In genomic region chr9:83920469-83920941, GRCh38 we compare ENCODE assay signal across 8 cellular contexts. TPM values are rescaled to one million over a fixed set of nuclear protein-coding genes. Genes with fewer than 3 reads are reported as not detected.
DNase-seq lines count a peak whose midpoint lies in the region; ATAC-seq and TF ChIP-seq lines count a peak whose summit lies in the region.

No MANE protein-coding gene starts in this region.

- H3K9me3 Mint-ChIP-seq in memory B cell: no peaks in the 10 kb centered on the region

- H3K9ac ChIP-seq in DND-41 (ENCODE audit: low read depth, low read length) (peak overlapping the region; percentile 78), PC-3 (ENCODE audit: low read length) (peak overlapping the region; percentile 77)

- TF ChIP-seq POLR2A in thyroid gland (IDR thresholded peaks at IDR 0.05): no peak

- H3K27me3 ChIP-seq in DND-41 (ENCODE audit: insufficient read depth, low read length, poor library complexity) (no peaks in the 10 kb centered on the region), PC-3 (ENCODE audit: low read length) (no peaks in the 10 kb centered on the region), ectodermal cell (ENCODE audit: control insufficient read depth, insufficient read depth, low read length, poor library complexity, severe bottlenecking) (no peaks in the 10 kb centered on the region), thyroid gland (no peaks in the 10 kb centered on the region)

- TF ChIP-seq CTCF in DND-41 (IDR thresholded peaks at IDR 0.05; ENCODE audit: borderline replicate concordance, extremely low read depth, low read length, poor library complexity, severe bottlenecking) (peak; percentile 48), PC-3 (conservative IDR thresholded peaks at IDR 0.05; ENCODE audit: low read depth, low read length) (peak; percentile 64), thyroid gland (IDR thresholded peaks at IDR 0.05) (peak in 2 of 6 experiments; percentile 33 to 42)

- H3K9me3 ChIP-seq in DND-41 (ENCODE audit: insufficient read depth, low read length, severe bottlenecking): no peaks in the 10 kb centered on the region
- H3K9me3 ChIP-seq in PC-3 (ENCODE audit: low read length): no peaks in the 10 kb centered on the region
- no peaks in the 10 kb centered on the region for H3K9me3 ChIP-seq in ectodermal cell (ENCODE audit: control insufficient read depth, low read length)
- no peaks in the 10 kb centered on the region for H3K9me3 ChIP-seq in thyroid gland

- no peaks in the 10 kb centered on the region for H3K27me3 Mint-ChIP-seq in memory B cell

- DNase-seq in DND-41: no peak
- DNase-seq in PC-3: peak; percentile 53
- no peak for DNase-seq in memory B cell (ENCODE audit: low spot score in 2 of 2)
- peak; percentile 74 to 79 for DNase-seq in thyroid gland
- no peak for DNase-seq in OCI-M2 (lab: John Stamatoyannopoulos, UW; ENCODE audit: unreplicated experiment)

- CTCF ChIA-PET in PC-3 (lab: Charles Lee): interaction anchor here (0.6 to 1.0 kb wide), 2 partner anchors 8 to 25 kb away, joined by 3 read pairs; no protein-coding TSS in a partner anchor

- peak overlapping the region; percentile 82 for H3K4me2 ChIP-seq in DND-41 (ENCODE audit: insufficient read depth, low read length)
- H3K4me2 ChIP-seq in PC-3 (ENCODE audit: low read length): peak overlapping the region; percentile 78

- H3K36me3 Mint-ChIP-seq in memory B cell: no peaks in the 10 kb centered on the region

- intact Hi-C loops in PC-3 (cut with micrococcal nuclease): loop anchor here (2.0 to 5.0 kb wide), 2 partner anchors 14 to 342 kb away; no protein-coding TSS in a partner anchor
- intact Hi-C loops in thyroid gland (cut with DNase I): no loop called here

- peaks cover 7% of the 10 kb centered on the region; the same call in 1 of the 2 replicates for H3K79me2 ChIP-seq in DND-41 (ENCODE audit: insufficient read depth, low read length)
- H3K79me2 ChIP-seq in PC-3 (ENCODE audit: low read length): no peaks in the 10 kb centered on the region

- H3K4me3 ChIP-seq in DND-41 (ENCODE audit: low read depth in 1 of 2, low read length in 2 of 2): peak overlapping the region; percentile 63 to 68; a peak in 3 of 4 replicates
- peak overlapping the region; percentile 57 for H3K4me3 ChIP-seq in PC-3 (ENCODE audit: low read length)
- peak overlapping the region; percentile 59 for H3K4me3 ChIP-seq in ectodermal cell (ENCODE audit: insufficient read depth, low read depth, low read length)
- H3K4me3 ChIP-seq in thyroid gland (replicated peaks in 1 of 3): peak overlapping the region; percentile 5 to 94 (median 52)

- peak overlapping the region; percentile 97 for H3K27ac Mint-ChIP-seq in memory B cell

- POLR2A ChIA-PET in PC-3 (lab: Charles Lee; ENCODE audit: unreplicated experiment): interaction anchor here (0.6 kb wide), 1 partner anchor 14 kb away, joined by 4 read pairs; no protein-coding TSS in a partner anchor

- 1 to 4% methylated on average over 17 of the region's 17 CpGs for WGBS in ectodermal cell, 2 experiments
- WGBS in thyroid gland, 2 donors: 2 to 3% methylated on average over 14 to 17 of the region's 17 CpGs

- H3K36me3 ChIP-seq in DND-41 (ENCODE audit: insufficient read depth, low read length) (peaks cover 5% of the 10 kb centered on the region), PC-3 (ENCODE audit: low read depth, low read length) (no peaks in the 10 kb centered on the region), ectodermal cell (ENCODE audit: control insufficient read depth, insufficient read depth, low read length) (no peaks in the 10 kb centered on the region), thyroid gland (no peaks in the 10 kb centered on the region)

- H3F3A ChIP-seq in PC-3 (ENCODE audit: low read length, unreplicated experiment): no peaks in the 10 kb centered on the region

- TSS peak; percentile 64 for BruUV-seq in PC-3 (replicated peaks; lab: Mats Ljungman, UMichigan)

- H4K20me1 ChIP-seq in DND-41 (ENCODE audit: insufficient read depth, low read length) (no peaks in the 10 kb centered on the region), PC-3 (ENCODE audit: low read length) (no peaks in the 10 kb centered on the region)

- ATAC-seq in DND-41 (ENCODE audit: insufficient read depth, low read depth) (peak; percentile 39), GM19452 (IDR thresholded peaks at IDR 0.05; ENCODE audit: unreplicated experiment) (peak; percentile 30), HG03460 (IDR thresholded peaks at IDR 0.05; ENCODE audit: unreplicated experiment) (peak; percentile 24), PC-3 (peak; percentile 40), memory B cell (ENCODE audit: low read depth) (no peak)

- H3K27ac ChIP-seq in DND-41 (ENCODE audit: low read length) (peak overlapping the region; percentile 87), PC-3 (ENCODE audit: low read length) (peak overlapping the region; percentile 59), ectodermal cell (ENCODE audit: insufficient read depth, low read depth, low read length, poor library complexity, severe bottlenecking) (peak overlapping the region; percentile 98), thyroid gland (peak overlapping the region; percentile 93 to 99 (median 98))

- H3K4me3 Mint-ChIP-seq in memory B cell: peak overlapping the region; percentile 81

- H3K9me2 ChIP-seq in PC-3 (replicated peaks; ENCODE audit: low read length): no peaks in the 10 kb centered on the region

- H3K4me1 Mint-ChIP-seq in memory B cell: peaks cover 2% of the 10 kb centered on the region

- peaks cover 17% of the 10 kb centered on the region for H3K4me1 ChIP-seq in DND-41 (ENCODE audit: insufficient read depth, low read length)
- peaks cover 9% of the 10 kb centered on the region for H3K4me1 ChIP-seq in PC-3 (ENCODE audit: insufficient read depth, low read length)
- H3K4me1 ChIP-seq in ectodermal cell (ENCODE audit: control insufficient read depth, insufficient read depth, low read length): peaks cover 4% of the 10 kb centered on the region
- peaks cover 9 to 16% of the 10 kb centered on the region in 2 donors for H3K4me1 ChIP-seq in thyroid gland

- peak overlapping the region; percentile 94 for H2AFZ ChIP-seq in DND-41 (ENCODE audit: low read depth, low read length)
- peak overlapping the region; percentile 56 for H2AFZ ChIP-seq in PC-3 (ENCODE audit: low read length)

RNA-seq across cellular contexts. Expression of gene KIF27, which starts 0.7 kb away (rescaled TPM):
- total RNA-seq in PC-3 (2014; rRNA removed) (2.2 and 3.2 TPM in 2 replicates), thyroid gland (10 to 100 TPM; 17.6 to 28.2 (median 19.2) TPM)
- polyA plus RNA-seq in ectodermal cell (2013, experiment 1 of 4): 10.0 TPM
- polyA plus RNA-seq in ectodermal cell (2013, experiment 2 of 4): 6.9 TPM
- polyA plus RNA-seq in ectodermal cell (2013, experiment 3 of 4): 5.4 TPM
- polyA plus RNA-seq in ectodermal cell (2013, experiment 4 of 4): 7.3 TPM

RNA-seq across cellular contexts. Expression of gene HNRNPK, which starts 59.5 kb away (rescaled TPM):
- total RNA-seq in PC-3 (2014; rRNA removed) (550 and 583 TPM in 2 replicates), thyroid gland (100 to 1,000 TPM; 501 to 702 (median 639) TPM)
- polyA plus RNA-seq in ectodermal cell (2013, experiment 1 of 4): 1,275 TPM
- 1,111 TPM for polyA plus RNA-seq in ectodermal cell (2013, experiment 2 of 4)
- 781 TPM for polyA plus RNA-seq in ectodermal cell (2013, experiment 3 of 4)
- polyA plus RNA-seq in ectodermal cell (2013, experiment 4 of 4): 878 TPM

Comparison
In these comparisons a context has a peak if more than half of its experiments do, and no peak if none do; other contexts are left out.
1. DNase-seq: peak in PC-3 (single experiment) and thyroid gland (2 of 2); none in DND-41 (single experiment), memory B cell (0 of 2) and OCI-M2 (single experiment).
2. Peak in every context shown above with its lines, with median percentiles within 50 percentile points of each other: H3K27ac ChIP-seq and H3K4me3 ChIP-seq.